15 cellular contexts compared by ENCODE assay signal in the genomic region with DNA sequence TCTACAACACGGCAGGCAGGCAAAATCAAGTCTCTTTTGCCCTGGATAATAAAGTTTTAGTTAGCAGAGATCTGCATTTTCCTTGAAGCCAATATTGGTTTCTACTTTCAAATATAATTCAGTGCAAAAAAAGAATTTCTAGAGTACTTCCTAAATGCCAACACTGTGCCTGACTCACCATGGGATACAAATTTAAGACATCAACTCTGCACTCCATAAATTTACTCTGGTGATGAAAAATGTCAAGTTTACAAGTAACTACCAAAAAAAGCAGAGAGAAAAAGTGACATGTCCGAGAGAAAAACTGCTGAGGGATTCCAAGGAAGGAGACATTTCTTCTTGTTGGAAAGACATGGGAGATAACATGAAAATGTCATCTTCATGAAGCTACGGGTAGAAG.
DNase-seq lines count a peak whose midpoint lies in the region; ATAC-seq and TF ChIP-seq lines count a peak whose summit lies in the region.
"Had no signal": no experiment of that assay in that cellular context is flagged by ENCODE, and none has a peak within 500 bp of the region (broad histone marks: within the 10 kb centered on the region; RNA-seq: fewer than 3 reads in every experiment).

No MANE protein-coding gene starts in this region.

- peak overlapping the region; percentile 92 for H3K27ac Mint-ChIP-seq in central memory CD8-positive, alpha-beta T cell (ENCODE audit: low read depth)
- H3K27ac Mint-ChIP-seq: H9 had no signal

- H4K20me1 ChIP-seq in Loucy (ENCODE audit: insufficient read depth, low read length, poor library complexity, severe bottlenecking) (peaks cover 3% of the 10 kb centered on the region), smooth muscle cell (ENCODE audit: low read depth) (no peaks in the 10 kb centered on the region)

- H3F3A ChIP-seq in Loucy (ENCODE audit: low read depth) (peaks cover 8% of the 10 kb centered on the region; the same call in 1 of the 2 replicates), smooth muscle cell (ENCODE audit: low read depth) (no peaks in the 10 kb centered on the region)

- H3K27me3 ChIP-seq in Loucy (ENCODE audit: insufficient read depth, low read length, poor library complexity, severe bottlenecking) = no peaks in the 10 kb centered on the region
- H3K27me3 ChIP-seq in smooth muscle cell (ENCODE audit: low read depth) = no peaks in the 10 kb centered on the region
- H3K27me3 ChIP-seq: esophagus muscularis mucosa had no signal

- H3K4me3 Mint-ChIP-seq in activated T-cell treated with anti-CD3 and anti-CD28 coated beads, Interleukin-2, amount 50 U/mL, for 4 hours = peak overlapping the region; percentile 77
- peak overlapping the region; percentile 73 for H3K4me3 Mint-ChIP-seq in central memory CD8-positive, alpha-beta T cell
- H3K4me3 Mint-ChIP-seq: H9 had no signal

- H3K36me3 ChIP-seq in Loucy (ENCODE audit: insufficient read depth, low read length) (peaks cover 18% of the 10 kb centered on the region; the same call in 1 of the 2 replicates), smooth muscle cell (ENCODE audit: low read depth) (no peaks in the 10 kb centered on the region)

- no peaks in the 10 kb centered on the region for H3K9me3 Mint-ChIP-seq in activated T-cell treated with anti-CD3 and anti-CD28 coated beads, Interleukin-2, amount 50 U/mL, for 4 hours
- no peaks in the 10 kb centered on the region for H3K9me3 Mint-ChIP-seq in central memory CD8-positive, alpha-beta T cell
- H3K9me3 Mint-ChIP-seq: H9 had no signal

- H3K4me3 ChIP-seq in Loucy (ENCODE audit: low read length, poor library complexity, severe bottlenecking) = peak overlapping the region; percentile 71
- no peak overlapping the region for H3K4me3 ChIP-seq in smooth muscle cell
- H3K4me3 ChIP-seq: esophagus muscularis mucosa, lung had no signal

- no peak for TF ChIP-seq CTCF in Loucy (conservative IDR thresholded peaks at IDR 0.05; ENCODE audit: low read length)
- TF ChIP-seq CTCF in smooth muscle cell (IDR thresholded peaks at IDR 0.05; ENCODE audit: borderline replicate concordance, insufficient read depth, poor library complexity, severe bottlenecking) = no peak

- H3K36me3 Mint-ChIP-seq in activated T-cell treated with anti-CD3 and anti-CD28 coated beads, Interleukin-2, amount 50 U/mL, for 4 hours (ENCODE audit: insufficient read depth) = peaks cover 22% of the 10 kb centered on the region
- H3K36me3 Mint-ChIP-seq in central memory CD8-positive, alpha-beta T cell (ENCODE audit: insufficient read depth) = peaks cover 24% of the 10 kb centered on the region

- peaks cover 53% of the 10 kb centered on the region for H3K4me1 Mint-ChIP-seq in activated T-cell treated with anti-CD3 and anti-CD28 coated beads, Interleukin-2, amount 50 U/mL, for 4 hours (ENCODE audit: low read depth)
- H3K4me1 Mint-ChIP-seq in central memory CD8-positive, alpha-beta T cell = peaks cover 41% of the 10 kb centered on the region

- WGBS in smooth muscle cell (ENCODE audit: low lambda C conversion rate) = 61% methylated on average over 3 of the region's 3 CpGs

- peaks cover 37% of the 10 kb centered on the region for H3K4me1 ChIP-seq in Loucy (ENCODE audit: insufficient read depth, low read length, poor library complexity, severe bottlenecking)
- H3K4me1 ChIP-seq in smooth muscle cell (ENCODE audit: low read depth) = peaks cover 17% of the 10 kb centered on the region

- no peak overlapping the region for H2AFZ ChIP-seq in Loucy (ENCODE audit: low read length)
- H2AFZ ChIP-seq in smooth muscle cell (ENCODE audit: low read depth) = no peak overlapping the region

- ATAC-seq in activated T-cell treated with anti-CD3 and anti-CD28 coated beads, Interleukin-2, amount 50 U/mL, for 4 hours = no peak
- ATAC-seq in central memory CD8-positive, alpha-beta T cell (replicated peaks; ENCODE audit: extremely low read depth, poor library complexity, severe bottlenecking) = no peak
- no peak for ATAC-seq in GM19324 (IDR thresholded peaks at IDR 0.05; ENCODE audit: low FRiP score, unreplicated experiment)

- H3K9me3 ChIP-seq in Loucy (ENCODE audit: insufficient read depth, low read depth, low read length) (no peaks in the 10 kb centered on the region), smooth muscle cell (replicated peaks; ENCODE audit: low read depth) (no peaks in the 10 kb centered on the region)
- H3K9me3 ChIP-seq: esophagus muscularis mucosa had no signal

- H3K9ac ChIP-seq in Loucy (ENCODE audit: low read depth, low read length, poor library complexity, severe bottlenecking) = peak overlapping the region; percentile 20
- no peak overlapping the region for H3K9ac ChIP-seq in smooth muscle cell (ENCODE audit: low read depth)

- no peaks in the 10 kb centered on the region for H3K9me2 ChIP-seq in Loucy (replicated peaks; ENCODE audit: low read depth, low read length)

- H3K27me3 Mint-ChIP-seq in activated T-cell treated with anti-CD3 and anti-CD28 coated beads, Interleukin-2, amount 50 U/mL, for 4 hours (ENCODE audit: low read depth) = no peaks in the 10 kb centered on the region
- H3K27me3 Mint-ChIP-seq in central memory CD8-positive, alpha-beta T cell = no peaks in the 10 kb centered on the region

- H3K27ac ChIP-seq in smooth muscle cell (ENCODE audit: low read depth) = no peak overlapping the region
- H3K27ac ChIP-seq: esophagus muscularis mucosa had no signal

- no peak for DNase-seq in activated T-cell treated with anti-CD3 and anti-CD28 coated beads, Interleukin-2, amount 50 U/mL, for 4 hours
- DNase-seq in activated T-cell treated with anti-CD3 and anti-CD28 coated beads, Interleukin-2, amount 50 U/mL, for 1 hour = no peak
- no peak for DNase-seq in central memory CD8-positive, alpha-beta T cell (ENCODE audit: low spot score in 2 of 2)
- DNase-seq in smooth muscle cell (lab: John Stamatoyannopoulos, UW; ENCODE audit: unreplicated experiment) = no peak
- DNase-seq in NCI-H1694 treated with DMSO at 0.1 percent for 48 hours (lab: John Stamatoyannopoulos, UW) = no peak
- DNase-seq in ureter (ENCODE audit: low spot score) = no peak
- DNase-seq: activated naive CD4-positive, alpha-beta T cell treated with Interleukin-2 at 50 U/mL for 16 hours; DMS79; H9; NCI-H2227 treated with DMSO at 0.1 percent for 48 hours; occipital lobe had no signal

- 0 out of 2 replicates have a peak, but pooled peaks cover 4% of the 10 kb centered on the region for H3K79me2 ChIP-seq in Loucy (ENCODE audit: insufficient read depth, low read length)
- no peaks in the 10 kb centered on the region for H3K79me2 ChIP-seq in smooth muscle cell (ENCODE audit: low read depth)

- H3K4me2 ChIP-seq in Loucy (ENCODE audit: low read depth, low read length, poor library complexity, severe bottlenecking) (peak overlapping the region; percentile 81), smooth muscle cell (peak overlapping the region; percentile 28)
